10 cellular contexts compared by ENCODE assay signal in genomic region chr1:2203671-2204383, GRCh38. TPM values are rescaled to one million over a fixed set of nuclear protein-coding genes. Genes with fewer than 3 reads are reported as not detected.
DNase-seq lines count a peak whose midpoint lies in the region; ATAC-seq and TF ChIP-seq lines count a peak whose summit lies in the region.
"Had no signal": no experiment of that assay in that cellular context is flagged by ENCODE, and none has a peak within 500 bp of the region (broad histone marks: within the 10 kb centered on the region; RNA-seq: fewer than 3 reads in every experiment).

No MANE protein-coding gene starts in this region.

- H3K4me1 ChIP-seq in SJCRH30 = peaks cover 37% of the 10 kb centered on the region
- no peaks in the 10 kb centered on the region for H3K4me1 ChIP-seq in parathyroid adenoma

- H3K27me3 ChIP-seq in SJCRH30 (peaks cover 16% of the 10 kb centered on the region; the same call in 1 of the 2 replicates), parathyroid adenoma (ENCODE audit: control insufficient read depth, insufficient read depth, low read length) (no peaks in the 10 kb centered on the region)

- H3K36me3 ChIP-seq in SJCRH30 (no peaks in the 10 kb centered on the region), parathyroid adenoma (ENCODE audit: control insufficient read depth, insufficient read depth, low read length) (no peaks in the 10 kb centered on the region)

- peak overlapping the region; percentile 74 for H3K4me3 Mint-ChIP-seq in glutamatergic neuron (ENCODE audit: unreplicated experiment)
- H3K4me3 Mint-ChIP-seq: activated naive CD4-positive, alpha-beta T cell treated with anti-CD3 and anti-CD28 coated beads for 36 hours had no signal

- no peaks in the 10 kb centered on the region for H3K27me3 Mint-ChIP-seq in glutamatergic neuron (ENCODE audit: unreplicated experiment)

- H3K27ac ChIP-seq in SJCRH30 (no peak overlapping the region), parathyroid adenoma (peak overlapping the region; percentile 49)

- H3K4me1 Mint-ChIP-seq in glutamatergic neuron (ENCODE audit: low read depth, unreplicated experiment) = peaks cover 11% of the 10 kb centered on the region

- H3K9ac ChIP-seq in parathyroid adenoma = no peak overlapping the region

- H3K9me3 ChIP-seq in SJCRH30 (replicated peaks) = no peaks in the 10 kb centered on the region
- H3K9me3 ChIP-seq in parathyroid adenoma (ENCODE audit: control insufficient read depth, low read length) = no peaks in the 10 kb centered on the region

- no peaks in the 10 kb centered on the region for H3K36me3 Mint-ChIP-seq in glutamatergic neuron (ENCODE audit: unreplicated experiment)

- H3K79me2 ChIP-seq in parathyroid adenoma = no peaks in the 10 kb centered on the region

- peaks cover 5% of the 10 kb centered on the region for H3K9me3 Mint-ChIP-seq in glutamatergic neuron (ENCODE audit: unreplicated experiment)
- H3K9me3 Mint-ChIP-seq: activated naive CD4-positive, alpha-beta T cell treated with anti-CD3 and anti-CD28 coated beads for 36 hours had no signal

- H2AFZ ChIP-seq in parathyroid adenoma = no peak overlapping the region

- no peak for ATAC-seq in GM19395 (IDR thresholded peaks at IDR 0.05; ENCODE audit: unreplicated experiment)

- no peak for DNase-seq in AG10803 (ENCODE audit: low read depth)
- DNase-seq in SJCRH30 = no peak
- DNase-seq in glutamatergic neuron = no peak
- DNase-seq in NCI-H524 treated with DMSO at 0.1 percent for 48 hours (lab: John Stamatoyannopoulos, UW) = no peak
- no peak for DNase-seq in central memory CD4-positive, alpha-beta T cell
- DNase-seq in ecto neural progenitor cell (ENCODE audit: low spot score) = no peak
- DNase-seq: activated naive CD4-positive, alpha-beta T cell treated with anti-CD3 and anti-CD28 coated beads for 36 hours; NCI-H2171 had no signal

- H3K4me2 ChIP-seq in parathyroid adenoma (ENCODE audit: low read length) = peak overlapping the region; percentile 79

- H3K27ac Mint-ChIP-seq in glutamatergic neuron (ENCODE audit: unreplicated experiment) = no peak overlapping the region
- H3K27ac Mint-ChIP-seq: activated naive CD4-positive, alpha-beta T cell treated with anti-CD3 and anti-CD28 coated beads for 36 hours had no signal

- no peak for TF ChIP-seq CTCF in AG10803 (conservative IDR thresholded peaks at IDR 0.05; ENCODE audit: low read length)
- TF ChIP-seq CTCF in glutamatergic neuron (IDR thresholded peaks at IDR 0.05; ENCODE audit: partially characterized antibody, unreplicated experiment) = no peak
- TF ChIP-seq CTCF in parathyroid adenoma (IDR thresholded peaks at IDR 0.05) = no peak

- H3K4me3 ChIP-seq in AG10803 (ENCODE audit: low read length) = peak overlapping the region; percentile 67
- H3K4me3 ChIP-seq in SJCRH30 = peak overlapping the region; percentile 52
- H3K4me3 ChIP-seq in parathyroid adenoma (ENCODE audit: low read depth, low read length) = peak overlapping the region; percentile 44

RNA-seq across cellular contexts. Expression of gene FAAP20, which starts 9.3 kb away (rescaled TPM):
- 58.0 and 61.7 TPM in 2 replicates for total RNA-seq in SJCRH30 (2014; rRNA removed; shearing (Covaris generic))
- total RNA-seq in glutamatergic neuron (ENCODE audit: unreplicated experiment) = 111 TPM

RNA-seq across cellular contexts. Expression of gene SKI, which starts 24.3 kb away (rescaled TPM):
- 12.8 and 13.1 TPM in 2 replicates for total RNA-seq in SJCRH30 (2014; rRNA removed; shearing (Covaris generic))
- total RNA-seq in glutamatergic neuron (ENCODE audit: unreplicated experiment) = 143 TPM

Comparison
In these comparisons a context has a peak if more than half of its experiments do, and no peak if none do; other contexts are left out.
1. RNA of gene SKI, which starts 24.3 kb away (total RNA-seq): 143 TPM in glutamatergic neuron (single experiment); 12.8 to 13.1 TPM in SJCRH30; every median in the first group is over 10 times any median in the second.
2. Peak in every context shown above with its lines, with median percentiles within 50 percentile points of each other: H3K4me3 ChIP-seq.